12 cellular contexts compared by ENCODE assay signal in genomic region chr12:88952543-88952942, GRCh38.
DNase-seq lines count a peak whose midpoint lies in the region; ATAC-seq, FAIRE-seq and TF ChIP-seq lines count a peak whose summit lies in the region.
"Had no signal": no experiment of that assay in that cellular context is flagged by ENCODE, and none has a peak within 500 bp of the region (broad histone marks: within the 10 kb centered on the region; RNA-seq: fewer than 3 reads in every experiment).

No MANE protein-coding gene starts in this region.

- TF ChIP-seq CTCF in SK-N-SH (IDR thresholded peaks at IDR 0.05) (no peak), transverse colon (IDR thresholded peaks at IDR 0.05) (no peak)

- 0 out of 2 replicates have a peak overlapping the region, but pooled peaks have one; percentile 47 for H2AFZ ChIP-seq in SK-N-SH (ENCODE audit: low read depth)

- no peak for TF ChIP-seq POLR2A in transverse colon (IDR thresholded peaks at IDR 0.05)

- no peak for TF ChIP-seq EP300 in SK-N-SH (IDR thresholded peaks at IDR 0.05; ENCODE audit: borderline replicate concordance in 1 of 2, low read depth in 1 of 2, low read length in 1 of 2)
- no peak for TF ChIP-seq EP300 in transverse colon (IDR thresholded peaks at IDR 0.05; ENCODE audit: low read depth)

- no peaks in the 10 kb centered on the region for H4K20me1 ChIP-seq in SK-N-SH (ENCODE audit: insufficient read depth)

- peaks cover 4% of the 10 kb centered on the region for H3F3A ChIP-seq in SK-N-SH (replicated peaks; ENCODE audit: insufficient read depth)

- in situ Hi-C loops in transverse colon (cut with MboI; ENCODE audit: low pct_ligation_motif_present in 1 of 4, low pct_unique_long_range_greater_than_20kb in 1 of 4, low sequenced_read_pairs in 3 of 4), result no loop called here

- CTCF ChIA-PET in SK-N-SH (lab: Yijun Ruan, JAX), result no interaction called here

- ATAC-seq in SK-N-SH treated with all-trans-retinoic acid at 6 μM for 48 hours (no peak), GM21360 (IDR thresholded peaks at IDR 0.05; ENCODE audit: unreplicated experiment) (no peak), GM18870 (IDR thresholded peaks at IDR 0.05; ENCODE audit: unreplicated experiment) (no peak)

- DNase-seq in SK-N-SH, result no peak
- DNase-seq in RCC 7860 (ENCODE audit: low spot score), result peak; percentile 42
- DNase-seq in fibroblast of peridontal ligament (ENCODE audit: extremely low read depth), result peak; percentile 69
- peak; percentile 41 for DNase-seq in transverse colon
- no peak for DNase-seq in activated CD8-positive, alpha-beta memory T cell treated with anti-CD3 and anti-CD28 coated beads for 24 hours
- DNase-seq: activated B cell treated with CpG ODN at 0.5 μM for 24 hours, GF-D8, head of caudate nucleus, Right ventricle myocardium superior had no signal

- WGBS in SK-N-SH (ENCODE audit: low lambda C conversion rate), result 100% methylated on average over 1 of the region's 1 CpG
- WGBS in transverse colon (ENCODE audit: low coverage in 1 of 2), 2 donors, result 82 to 83% methylated on average over 1 of the region's 1 CpG

- H3K9ac ChIP-seq in SK-N-SH, result no peak overlapping the region

- no peak for TF ChIP-seq RAD21 in SK-N-SH (IDR thresholded peaks at IDR 0.05; ENCODE audit: low read length)

- POLR2A ChIA-PET in SK-N-SH (lab: Yijun Ruan, JAX), result no interaction called here

- FAIRE-seq in RCC 7860 (lab: Jason Lieb, UNC), result peak; percentile 79

- H3K4me2 ChIP-seq in SK-N-SH, result no peak overlapping the region

- H3K79me2 ChIP-seq in SK-N-SH (ENCODE audit: insufficient read depth), result no peaks in the 10 kb centered on the region

- H3K4me3 ChIP-seq in SK-N-SH (ENCODE audit: low read depth in 2 of 2, low read length in 1 of 2), result no peak overlapping the region
- H3K4me3 ChIP-seq in transverse colon, result no peak overlapping the region

- H3K27me3 ChIP-seq in SK-N-SH (ENCODE audit: insufficient read depth), result no peaks in the 10 kb centered on the region
- no peaks in the 10 kb centered on the region for H3K27me3 ChIP-seq in transverse colon

- H3K27ac ChIP-seq in SK-N-SH (ENCODE audit: low read depth in 2 of 2, low read length in 1 of 2) (no peak overlapping the region), transverse colon (no peak overlapping the region)

- H3K9me3 ChIP-seq in SK-N-SH, result no peaks in the 10 kb centered on the region
- no peaks in the 10 kb centered on the region for H3K9me3 ChIP-seq in transverse colon

- intact Hi-C loops in transverse colon (cut with DNase I; ENCODE audit: low total_unique reads), result no loop called here

- H3K36me3 ChIP-seq in SK-N-SH (replicated peaks in 1 of 2; ENCODE audit: control insufficient read depth in 1 of 2, insufficient read depth in 2 of 2, low read length in 1 of 2) (no peaks in the 10 kb centered on the region), transverse colon (no peaks in the 10 kb centered on the region)

- no peaks in the 10 kb centered on the region for H3K9me2 ChIP-seq in SK-N-SH

- H3K4me1 ChIP-seq in SK-N-SH (ENCODE audit: control insufficient read depth in 1 of 2, insufficient read depth in 2 of 2, low read depth in 1 of 2, low read length in 1 of 2) (peaks cover 0 to 9% of the 10 kb centered on the region in 2 experiments; a peak in 1 of 4 replicates), transverse colon (peaks cover 0 to 16% (median 8%) of the 10 kb centered on the region in 4 donors)

TF ChIP-seq in SK-N-SH, 30 proteins besides CTCF, POLR2A, EP300 and RAD21:
- TF ChIP-seq FOSL2 (IDR thresholded peaks at IDR 0.05; ENCODE audit: borderline replicate concordance, low read depth), result peak; percentile 46
- peak; percentile 85 for TF ChIP-seq NFIC (IDR thresholded peaks at IDR 0.05; ENCODE audit: borderline replicate concordance)
- TF ChIP-seq RCOR1 (IDR thresholded peaks at IDR 0.05; ENCODE audit: low read length), result no peak
TF ChIP-seq in SK-N-SH: peak in this region for 2.

TF ChIP-seq in SK-N-SH treated with all-trans-retinoic acid at 6 μM for 48 hours, 23 proteins besides CTCF, POLR2A, EP300 and RAD21:
- no peak for TF ChIP-seq TOX (CRISPR knock-in tag; IDR thresholded peaks at IDR 0.05; ENCODE audit: borderline replicate concordance)
- TF ChIP-seq, protein P1, sequence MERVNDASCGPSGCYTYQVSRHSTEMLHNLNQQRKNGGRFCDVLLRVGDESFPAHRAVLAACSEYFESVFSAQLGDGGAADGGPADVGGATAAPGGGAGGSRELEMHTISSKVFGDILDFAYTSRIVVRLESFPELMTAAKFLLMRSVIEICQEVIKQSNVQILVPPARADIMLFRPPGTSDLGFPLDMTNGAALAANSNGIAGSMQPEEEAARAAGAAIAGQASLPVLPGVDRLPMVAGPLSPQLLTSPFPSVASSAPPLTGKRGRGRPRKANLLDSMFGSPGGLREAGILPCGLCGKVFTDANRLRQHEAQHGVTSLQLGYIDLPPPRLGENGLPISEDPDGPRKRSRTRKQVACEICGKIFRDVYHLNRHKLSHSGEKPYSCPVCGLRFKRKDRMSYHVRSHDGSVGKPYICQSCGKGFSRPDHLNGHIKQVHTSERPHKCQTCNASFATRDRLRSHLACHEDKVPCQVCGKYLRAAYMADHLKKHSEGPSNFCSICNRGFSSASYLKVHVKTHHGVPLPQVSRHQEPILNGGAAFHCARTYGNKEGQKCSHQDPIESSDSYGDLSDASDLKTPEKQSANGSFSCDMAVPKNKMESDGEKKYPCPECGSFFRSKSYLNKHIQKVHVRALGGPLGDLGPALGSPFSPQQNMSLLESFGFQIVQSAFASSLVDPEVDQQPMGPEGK (CRISPR knock-in tag; IDR thresholded peaks at IDR 0.05; ENCODE audit: borderline replicate concordance), result no peak
- TF ChIP-seq OSR1 (CRISPR knock-in tag; IDR thresholded peaks at IDR 0.05), result no peak
- TF ChIP-seq ZFP3 (CRISPR knock-in tag; IDR thresholded peaks at IDR 0.05), result no peak
- no peak for TF ChIP-seq GLIS3 (CRISPR knock-in tag; IDR thresholded peaks at IDR 0.05)
- no peak for TF ChIP-seq TCF4 (CRISPR knock-in tag; IDR thresholded peaks at IDR 0.05; ENCODE audit: borderline replicate concordance)
- TF ChIP-seq ZNF8 (CRISPR knock-in tag; IDR thresholded peaks at IDR 0.05), result no peak
- no peak for TF ChIP-seq PPARA (CRISPR knock-in tag; IDR thresholded peaks at IDR 0.05; ENCODE audit: borderline replicate concordance)
- no peak for TF ChIP-seq ZC3H10 (CRISPR knock-in tag; IDR thresholded peaks at IDR 0.05)
- TF ChIP-seq ESRRG (CRISPR knock-in tag; IDR thresholded peaks at IDR 0.05), result no peak
- TF ChIP-seq ISL1 (CRISPR knock-in tag; IDR thresholded peaks at IDR 0.05), result no peak
- TF ChIP-seq, protein P2, sequence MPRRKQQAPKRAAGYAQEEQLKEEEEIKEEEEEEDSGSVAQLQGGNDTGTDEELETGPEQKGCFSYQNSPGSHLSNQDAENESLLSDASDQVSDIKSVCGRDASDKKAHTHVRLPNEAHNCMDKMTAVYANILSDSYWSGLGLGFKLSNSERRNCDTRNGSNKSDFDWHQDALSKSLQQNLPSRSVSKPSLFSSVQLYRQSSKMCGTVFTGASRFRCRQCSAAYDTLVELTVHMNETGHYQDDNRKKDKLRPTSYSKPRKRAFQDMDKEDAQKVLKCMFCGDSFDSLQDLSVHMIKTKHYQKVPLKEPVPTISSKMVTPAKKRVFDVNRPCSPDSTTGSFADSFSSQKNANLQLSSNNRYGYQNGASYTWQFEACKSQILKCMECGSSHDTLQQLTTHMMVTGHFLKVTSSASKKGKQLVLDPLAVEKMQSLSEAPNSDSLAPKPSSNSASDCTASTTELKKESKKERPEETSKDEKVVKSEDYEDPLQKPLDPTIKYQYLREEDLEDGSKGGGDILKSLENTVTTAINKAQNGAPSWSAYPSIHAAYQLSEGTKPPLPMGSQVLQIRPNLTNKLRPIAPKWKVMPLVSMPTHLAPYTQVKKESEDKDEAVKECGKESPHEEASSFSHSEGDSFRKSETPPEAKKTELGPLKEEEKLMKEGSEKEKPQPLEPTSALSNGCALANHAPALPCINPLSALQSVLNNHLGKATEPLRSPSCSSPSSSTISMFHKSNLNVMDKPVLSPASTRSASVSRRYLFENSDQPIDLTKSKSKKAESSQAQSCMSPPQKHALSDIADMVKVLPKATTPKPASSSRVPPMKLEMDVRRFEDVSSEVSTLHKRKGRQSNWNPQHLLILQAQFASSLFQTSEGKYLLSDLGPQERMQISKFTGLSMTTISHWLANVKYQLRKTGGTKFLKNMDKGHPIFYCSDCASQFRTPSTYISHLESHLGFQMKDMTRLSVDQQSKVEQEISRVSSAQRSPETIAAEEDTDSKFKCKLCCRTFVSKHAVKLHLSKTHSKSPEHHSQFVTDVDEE (CRISPR knock-in tag; IDR thresholded peaks at IDR 0.05), result no peak
- no peak for TF ChIP-seq CREB5 (CRISPR knock-in tag; IDR thresholded peaks at IDR 0.05; ENCODE audit: low read depth)
- no peak for TF ChIP-seq ZNF565 (CRISPR knock-in tag; conservative IDR thresholded peaks at IDR 0.05; ENCODE audit: low read depth)

Comparison
In these comparisons a context has a peak if more than half of its experiments do, and no peak if none do; other contexts are left out.
1. DNase-seq: peak in RCC 7860 (single experiment), fibroblast of peridontal ligament (single experiment) and transverse colon (single experiment); none in SK-N-SH (single experiment) and activated CD8-positive, alpha-beta memory T cell treated with anti-CD3 and anti-CD28 coated beads for 24 hours (single experiment).